In genomic region chr17:79095345-79096055, GRCh38 we compare ENCODE assay signal across 27 cellular contexts. TPM values are rescaled to one million over a fixed set of nuclear protein-coding genes. Genes with fewer than 3 reads are reported as not detected.
DNase-seq lines count a peak whose midpoint lies in the region; ATAC-seq, FAIRE-seq and TF ChIP-seq lines count a peak whose summit lies in the region.
"Had no signal": no experiment of that assay in that cellular context is flagged by ENCODE, and none has a peak within 500 bp of the region (broad histone marks: within the 10 kb centered on the region; RNA-seq: fewer than 3 reads in every experiment).

No MANE protein-coding gene starts in this region.

- WGBS in HepG2 (ENCODE audit: low lambda C conversion rate) = 0% methylated on average over 9 of the region's 15 CpGs
- WGBS in right lobe of liver (ENCODE audit: insufficient coverage, low coverage, low lambda C conversion rate, missing lambda C conversion rate) = 81% methylated on average over 3 of the region's 15 CpGs
- WGBS in trophoblast cell (ENCODE audit: extremely low coverage, insufficient coverage, insufficient read length) = no CpG with 5 or more reads among the region's 15 CpGs

- no peaks in the 10 kb centered on the region for H3K4me1 ChIP-seq in HepG2 (ENCODE audit: insufficient read depth, low read length)
- no peaks in the 10 kb centered on the region for H3K4me1 ChIP-seq in right lobe of liver
- H3K4me1 ChIP-seq in HEK293 (ENCODE audit: control insufficient read depth, insufficient read depth, low read length) = no peaks in the 10 kb centered on the region
- no peaks in the 10 kb centered on the region for H3K4me1 ChIP-seq in trophoblast cell (ENCODE audit: control insufficient read depth in 1 of 2, insufficient read depth in 2 of 2, low read length in 2 of 2)

- H3K9ac ChIP-seq in HepG2 (ENCODE audit: insufficient read depth, low read depth, low read length) = no peak overlapping the region
- H3K9ac ChIP-seq in trophoblast cell (ENCODE audit: low read length) = no peak overlapping the region
- H3K9ac ChIP-seq: KMS-11 had no signal

- DNase-seq in HepG2 (ENCODE audit: low spot score) (no peak), right lobe of liver (no peak), WTC11 (ENCODE audit: low spot score) (no peak), urothelium cell line (ENCODE audit: low spot score) (no peak), hippocampal formation (lab: John Stamatoyannopoulos, UW) (no peak), HUDEP-2 (lab: John Stamatoyannopoulos, UW; ENCODE audit: unreplicated experiment in 76 of 76) (no peak), trophoblast cell (no peak)
- DNase-seq: activated CD8-positive, alpha-beta memory T cell treated with anti-CD3 and anti-CD28 coated beads for 24 hours; activated gamma-delta T cell; CD8-positive, alpha-beta memory T cell; islet precursor cell; midbrain; MV-4-11; naive thymus-derived CD8-positive, alpha-beta T cell; NCI-H1694 treated with DMSO at 0.1 percent for 48 hours; T-helper 1 cell had no signal

- H3K4me2 ChIP-seq in HepG2 (ENCODE audit: low read depth, low read length) (no peak overlapping the region), trophoblast cell (ENCODE audit: low read length) (no peak overlapping the region)
- H3K4me2 ChIP-seq: KMS-11 had no signal

- H2BK120ac ChIP-seq in trophoblast cell (ENCODE audit: insufficient read depth, low read length, poor library complexity) = no peak overlapping the region

- peaks cover 7% of the 10 kb centered on the region for H3K4me1 Mint-ChIP-seq in WTC11

- H3K27ac ChIP-seq in HepG2 (ENCODE audit: extremely low read length, insufficient read depth, low read length) (no peak overlapping the region), right lobe of liver (no peak overlapping the region), HEK293 (ENCODE audit: extremely low read depth, low read depth, low read length) (no peak overlapping the region), trophoblast cell (ENCODE audit: low read depth, low read length) (no peak overlapping the region)
- H3K27ac ChIP-seq: KMS-11, RWPE1, thoracic aorta had no signal

- CTCF ChIA-PET in HepG2 (lab: Yijun Ruan, JAX; ENCODE audit: low intra/inter-chr PET ratio, low total read pairs) (no interaction called here), HEK293 (lab: Yijun Ruan, JAX) (interaction anchor here (0.5 to 15.1 kb wide), 4 partner anchors 8 to 298 kb away, joined by 3 to 346 read pairs (median 8); no protein-coding TSS in a partner anchor), WTC11 (lab: Charles Lee) (interaction anchor here (1.0 to 12.6 kb wide), 3 partner anchors 50 to 306 kb away, joined by 4 to 162 read pairs (median 20); no protein-coding TSS in a partner anchor)

- H3K36me3 ChIP-seq in HepG2 (replicated peaks in 1 of 2; ENCODE audit: control insufficient read depth in 1 of 2, insufficient read depth in 2 of 2, low read length in 2 of 2) (no peaks in the 10 kb centered on the region), right lobe of liver (no peaks in the 10 kb centered on the region), HEK293 (ENCODE audit: control insufficient read depth in 2 of 2, insufficient read depth in 1 of 2, low read length in 2 of 2) (no peaks in the 10 kb centered on the region), trophoblast cell (ENCODE audit: control insufficient read depth in 1 of 2, insufficient read depth in 2 of 2, low read length in 2 of 2) (no peaks in the 10 kb centered on the region)
- H3K36me3 ChIP-seq: thoracic aorta had no signal

- H4K8ac ChIP-seq in trophoblast cell (ENCODE audit: low read depth, low read length) = no peak overlapping the region

- peaks cover 11% of the 10 kb centered on the region; the same call in 1 of the 2 replicates for H4K20me1 ChIP-seq in HepG2 (ENCODE audit: insufficient read depth, low read length)

- H4K12ac ChIP-seq in trophoblast cell (ENCODE audit: low read depth, low read length) = no peak overlapping the region

- in situ Hi-C loops in HepG2 (cut with HindIII; ENCODE audit: extremely low pct_ligation_motif_present, low pct_unique_long_range_greater_than_20kb) = no loop called here

- no peak overlapping the region for H3K14ac ChIP-seq in trophoblast cell (ENCODE audit: low read length)

- no peak overlapping the region for H2AK5ac ChIP-seq in trophoblast cell (ENCODE audit: low read length)

- H3K36me3 Mint-ChIP-seq in WTC11 = no peaks in the 10 kb centered on the region
- H3K36me3 Mint-ChIP-seq: brain; CD8-positive, alpha-beta memory T cell had no signal

- ATAC-seq in HepG2 (no peak), right lobe of liver (no peak), WTC11 (no peak)
- ATAC-seq: activated CD4-positive, CD25-positive, alpha-beta regulatory T cell treated with anti-CD3 and anti-CD28 coated beads, Interleukin-2, amount 50 U/mL, for 24 hours; naive thymus-derived CD8-positive, alpha-beta T cell had no signal

- no peak overlapping the region for H2AFZ ChIP-seq in HepG2 (ENCODE audit: low read length)
- no peak overlapping the region for H2AFZ ChIP-seq in trophoblast cell (ENCODE audit: insufficient read depth, low read length, poor library complexity)

- FAIRE-seq in HepG2 (lab: Jason Lieb, UNC) = no peak
- FAIRE-seq in urothelium cell line (lab: Jason Lieb, UNC) = peak; percentile 92
- FAIRE-seq: endothelial cell of umbilical vein, G401.6, H1, TTC549 had no signal

- H3K27ac Mint-ChIP-seq in WTC11 = no peak overlapping the region
- H3K27ac Mint-ChIP-seq: brain; CD8-positive, alpha-beta memory T cell; stimulated activated naive CD8-positive, alpha-beta T cell treated with anti-CD3 and anti-CD28 coated beads, Interleukin-15, Interleukin-2, amounts not matched to agents 100 ng/mL and 50 ng/mL, for 24 hours had no signal

- intact Hi-C loops in HepG2 (cut with micrococcal nuclease; ENCODE audit: unreplicated experiment) (no loop called here), right lobe of liver (cut with DNase I) (no loop called here)

- TF ChIP-seq EP300 in HepG2 (IDR thresholded peaks at IDR 0.05; ENCODE audit: low read depth in 2 of 2, low read length in 2 of 2) (no peak), HepG2 (CRISPR knock-in tag; IDR thresholded peaks at IDR 0.05; ENCODE audit: borderline replicate concordance) (no peak)

- no peaks in the 10 kb centered on the region for H3K79me1 ChIP-seq in trophoblast cell (ENCODE audit: low read length)

- H3K9me3 ChIP-seq in HepG2 (ENCODE audit: low read length) (no peaks in the 10 kb centered on the region), right lobe of liver (no peaks in the 10 kb centered on the region), HEK293 (ENCODE audit: control insufficient read depth, insufficient read depth, low read depth, low read length) (no peaks in the 10 kb centered on the region), trophoblast cell (ENCODE audit: insufficient read depth, low read depth, low read length) (no peaks in the 10 kb centered on the region)
- H3K9me3 ChIP-seq: thoracic aorta had no signal

- no peaks in the 10 kb centered on the region for H3K9me3 Mint-ChIP-seq in WTC11
- H3K9me3 Mint-ChIP-seq: CD8-positive, alpha-beta memory T cell; naive thymus-derived CD8-positive, alpha-beta T cell; stimulated activated naive CD8-positive, alpha-beta T cell treated with anti-CD3 and anti-CD28 coated beads, Interleukin-15, Interleukin-2, amounts not matched to agents 100 ng/mL and 50 ng/mL, for 24 hours had no signal

- POLR2A ChIA-PET in HepG2 (lab: Yijun Ruan, JAX) = no interaction called here
- POLR2A ChIA-PET in HEK293 (lab: Yijun Ruan, JAX) = interaction anchor here (2.3 kb wide), 1 partner anchor 21 kb away, joined by 8 read pairs; the partner anchor contains the start of gene ENGASE
- POLR2A ChIA-PET in WTC11 (lab: Charles Lee) = no interaction called here

- H3K4me3 ChIP-seq in HepG2 (replicated peaks in 1 of 3; ENCODE audit: insufficient read depth in 1 of 3, low read depth in 2 of 3, low read length in 3 of 3) (no peak overlapping the region), right lobe of liver (no peak overlapping the region), HEK293 (ENCODE audit: low read depth, low read length) (no peak overlapping the region), trophoblast cell (ENCODE audit: low read depth, low read length) (no peak overlapping the region)
- H3K4me3 ChIP-seq: thoracic aorta had no signal

- H3K27me3 Mint-ChIP-seq in WTC11 (ENCODE audit: low read depth) = no peaks in the 10 kb centered on the region; the same call in 1 of the 2 replicates

- no peak overlapping the region for H3K18ac ChIP-seq in trophoblast cell (ENCODE audit: low read length)

- no peak for TF ChIP-seq RAD21 in HepG2 (CRISPR knock-in tag; IDR thresholded peaks at IDR 0.05)

- H4K91ac ChIP-seq in trophoblast cell (ENCODE audit: low read depth, low read length) = no peak overlapping the region

- H2BK12ac ChIP-seq in trophoblast cell (ENCODE audit: low read length) = no peak overlapping the region

- H3K79me2 ChIP-seq in HepG2 (ENCODE audit: insufficient read depth, low read length) (no peaks in the 10 kb centered on the region), trophoblast cell (ENCODE audit: control insufficient read depth, insufficient read depth, low read length, poor library complexity) (no peaks in the 10 kb centered on the region)

- no peak overlapping the region for H2BK5ac ChIP-seq in trophoblast cell (ENCODE audit: low read depth, low read length, poor library complexity)

- no TSS peak for BruUV-seq in HepG2 (replicated peaks; lab: Mats Ljungman, UMichigan)

- TF ChIP-seq CTCF in HepG2 (CRISPR knock-in tag; IDR thresholded peaks at IDR 0.05) = no peak
- TF ChIP-seq CTCF in right lobe of liver (IDR thresholded peaks at IDR 0.05) = no peak
- TF ChIP-seq CTCF in HEK293 (tag by site-specific recombination; IDR thresholded peaks at IDR 0.05) = no peak
- TF ChIP-seq CTCF in WTC11 (IDR thresholded peaks at IDR 0.05) = no peak

- TF ChIP-seq POLR2A in HepG2 (IDR thresholded peaks at IDR 0.05; ENCODE audit: insufficient read depth in 1 of 2, low read depth in 2 of 2, low read length in 2 of 2) (no peak), right lobe of liver (IDR thresholded peaks at IDR 0.05) (no peak)

- no peak overlapping the region for H3K4ac ChIP-seq in trophoblast cell (ENCODE audit: low read depth, low read length)

- H3K27me3 ChIP-seq in HepG2 (ENCODE audit: control insufficient read depth in 1 of 2, insufficient read depth in 2 of 2, low read length in 2 of 2) (peaks cover 51 to 97% of the 10 kb centered on the region in 2 experiments), right lobe of liver (no peaks in the 10 kb centered on the region), trophoblast cell (ENCODE audit: insufficient read depth, low read length) (peaks cover 3% of the 10 kb centered on the region)

- no peak overlapping the region for H3K23ac ChIP-seq in trophoblast cell (ENCODE audit: low read length)

- H3K4me3 Mint-ChIP-seq in WTC11 = peak overlapping the region; percentile 34; the same call in 1 of the 2 replicates
- H3K4me3 Mint-ChIP-seq: brain; naive thymus-derived CD8-positive, alpha-beta T cell; stimulated activated naive CD8-positive, alpha-beta T cell treated with anti-CD3 and anti-CD28 coated beads, Interleukin-15, Interleukin-2, amounts not matched to agents 100 ng/mL and 50 ng/mL, for 24 hours had no signal

RNA-seq across cellular contexts. Expression of gene ENGASE, which starts 20.9 kb away (rescaled TPM):
- total RNA-seq in HepG2 (2016; rRNA removed; fragmentation: Illumina TruSeq; extraction: Trizol) = 2.8 and 10.6 TPM in 2 replicates
- 10.9 and 11.3 TPM in 2 replicates for total RNA-seq in HepG2 (2016; cell fraction: cytosol; rRNA removed; fragmentation: Illumina TruSeq; extraction: Trizol; ENCODE audit: low read depth)
- total RNA-seq in HepG2 (2016; cell fraction: insoluble cytoplasmic fraction; rRNA removed; fragmentation: Illumina TruSeq; extraction: Trizol) = 2.1 and 11.0 TPM in 2 replicates
- total RNA-seq in HepG2 (2016; cell fraction: membrane; rRNA removed; fragmentation: Illumina TruSeq; extraction: Trizol) = 4.0 and 4.4 TPM in 2 replicates
- total RNA-seq in HepG2 (2016; cell fraction: nucleus; rRNA removed; fragmentation: Illumina TruSeq; extraction: Trizol) = 17.7 and 21.9 TPM in 2 replicates
- 18.1 and 30.3 TPM in 2 replicates for polyA plus RNA-seq in HepG2 (2011; rRNA removed)
- 4.4 and 5.4 TPM in 2 replicates for polyA plus RNA-seq in HepG2 (2011; cell fraction: cytosol; rRNA removed)
- polyA plus RNA-seq in HepG2 (2011; cell fraction: nucleus; rRNA removed) = 327 and 364 TPM in 2 replicates
- 25.6 and 35.5 TPM in 2 replicates for polyA plus RNA-seq in HepG2 (2012)
- polyA plus RNA-seq in HepG2 (2016; cell fraction: cytosol; fragmentation: Illumina TruSeq; extraction: Trizol; ENCODE audit: low read depth) = 0.50 and 0.71 TPM in 2 replicates
- 3.3 and 4.0 TPM in 2 replicates for polyA plus RNA-seq in HepG2 (2016; cell fraction: insoluble cytoplasmic fraction; fragmentation: Illumina TruSeq; extraction: Trizol; ENCODE audit: low read depth)
- 1.3 and 1.4 TPM in 2 replicates for polyA plus RNA-seq in HepG2 (2016; cell fraction: membrane; fragmentation: Illumina TruSeq; extraction: Trizol; ENCODE audit: low read depth)
- polyA plus RNA-seq in HepG2 (2016; cell fraction: nucleus; fragmentation: Illumina TruSeq; extraction: Trizol; ENCODE audit: insufficient read depth, low read depth) = 64.3 and 73.5 TPM in 2 replicates
- polyA minus RNA-seq in HepG2 (2011; rRNA and poly(A)+ RNA removed; ENCODE audit: low replicate concordance) = 27.1 and 30.9 TPM in 2 replicates
- 4.3 and 5.1 TPM in 2 replicates for polyA minus RNA-seq in HepG2 (2011; cell fraction: cytosol; rRNA and poly(A)+ RNA removed)
- polyA minus RNA-seq in HepG2 (2011; cell fraction: nucleus; rRNA and poly(A)+ RNA removed) = 56.1 and 79.6 TPM in 2 replicates
- 10 to 100 TPM in 5 of 6 experiments, 1 to 10 TPM in 1; 7.4 to 63.7 (median 39.1) TPM for total RNA-seq in right lobe of liver
- 40.0 to 47.5 TPM (median 41.6 TPM) in 3 replicates for total RNA-seq in WTC11 (2021)
- 18.7 and 18.8 TPM in 2 replicates for polyA plus RNA-seq in trophoblast cell (2013)

Comparison
In these comparisons a context has a peak if more than half of its experiments do, and no peak if none do; other contexts are left out.
1. Of the 63 proteins assayed by ChIP-seq in both HepG2 and HEK293: peak only in HepG2: none; only in HEK293: ZNF24; in both: none; in neither: 62.